In the genomic region with DNA sequence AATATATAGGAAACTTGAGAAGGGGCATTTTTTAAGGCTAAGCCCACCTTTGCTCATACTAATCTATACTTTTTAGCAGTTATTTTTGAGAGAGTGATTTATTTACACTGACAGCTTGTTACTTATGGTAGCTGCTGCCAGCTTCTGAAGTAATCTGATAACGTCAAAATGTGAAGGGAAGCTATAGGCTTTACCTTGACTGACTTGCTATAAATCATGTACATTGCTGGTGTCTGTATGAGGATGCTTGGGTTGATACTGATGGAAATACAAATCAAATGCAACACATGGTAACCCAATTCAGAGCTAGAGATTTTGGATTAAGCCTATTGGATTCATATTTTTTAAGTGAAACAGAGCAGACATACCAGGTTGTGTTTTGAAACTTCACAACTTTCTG, we compare ENCODE assay signal across 25 cellular contexts.
"Had no signal": no experiment of that assay in that cellular context is flagged by ENCODE, and none has a peak within 500 bp of the region (broad histone marks: within the 10 kb centered on the region; RNA-seq: fewer than 3 reads in every experiment).

No MANE protein-coding gene starts in this region.

- ATAC-seq: psoas muscle; right cardiac atrium; right lobe of liver; stimulated activated effector memory CD8-positive, alpha-beta T cell treated with anti-CD3 and anti-CD28 coated beads, Interleukin-12 subunit alpha, Interleukin-12 subunit beta, amount 100 ng/mL, for 72 hours; stimulated activated naive B cell treated with anti-CD40 and anti-IgM and Interleukin-4, amounts not matched to agents 10 μg/mL and 1 μg/mL and 100 μg/mL, for 72 hours had no signal

- H3K27ac ChIP-seq: neural progenitor cell, ovary, parathyroid adenoma, psoas muscle, right lobe of liver, sigmoid colon, stomach, thoracic aorta, thyroid gland, tibial nerve, upper lobe of left lung, vagina had no signal

- H3K4me2 ChIP-seq: neural progenitor cell had no signal

- H3K9me3 ChIP-seq: ovary, psoas muscle, right lobe of liver, sigmoid colon, stomach, thoracic aorta, thyroid gland, tibial nerve, upper lobe of left lung, vagina had no signal

- H3K4me1 ChIP-seq: parathyroid adenoma, psoas muscle, sigmoid colon, thyroid gland, vagina had no signal

- FAIRE-seq: small intestine, urothelium cell line had no signal

- H3K36me3 ChIP-seq: neural progenitor cell, ovary, right lobe of liver, sigmoid colon, stomach, thoracic aorta, thyroid gland, tibial nerve, upper lobe of left lung, vagina had no signal

- H3K79me2 ChIP-seq: parathyroid adenoma had no signal

- H3K27me3 ChIP-seq: neural progenitor cell, ovary, right lobe of liver, sigmoid colon, stomach, thyroid gland, tibial nerve, upper lobe of left lung, vagina had no signal

- H2AFZ ChIP-seq: neural progenitor cell, parathyroid adenoma had no signal

- H3K9ac ChIP-seq: neural progenitor cell, parathyroid adenoma had no signal

- H3K4me3 ChIP-seq: neural progenitor cell, ovary, psoas muscle, right lobe of liver, sigmoid colon, stomach, thoracic aorta, thyroid gland, tibial nerve, upper lobe of left lung, vagina had no signal

- DNase-seq: occipital lobe; ovary; posterior cingulate gyrus; psoas muscle; right cardiac atrium; right lobe of liver; sigmoid colon; small intestine; stimulated activated CD4-positive, alpha-beta T cell treated with anti-CD3 and anti-CD28 coated beads, Interleukin-15, amount 100 ng/mL, for 24 hours; stimulated activated CD4-positive, alpha-beta T cell treated with anti-CD3 and anti-CD28 coated beads, Interleukin-2, amount 100 ng/mL, for 24 hours; stimulated activated CD4-positive, alpha-beta T cell treated with anti-CD3 and anti-CD28 coated beads, Interleukin-2, amount 100 ng/mL, for 48 hours; stimulated activated CD4-positive, alpha-beta T cell treated with anti-CD3 and anti-CD28 coated beads, Interleukin-4, amount 100 ng/mL, for 24 hours; stimulated activated naive B cell treated with anti-CD40 and anti-IgM and Interleukin-4, amounts not matched to agents 10 μg/mL and 1 μg/mL and 100 μg/mL, for 72 hours; stimulated activated naive CD4-positive, alpha-beta T cell treated with Interleukin-2 at 50 U/mL for 16 hours; stomach; thyroid gland; trophoblast cell; upper lobe of left lung had no signal
